In the genomic region with DNA sequence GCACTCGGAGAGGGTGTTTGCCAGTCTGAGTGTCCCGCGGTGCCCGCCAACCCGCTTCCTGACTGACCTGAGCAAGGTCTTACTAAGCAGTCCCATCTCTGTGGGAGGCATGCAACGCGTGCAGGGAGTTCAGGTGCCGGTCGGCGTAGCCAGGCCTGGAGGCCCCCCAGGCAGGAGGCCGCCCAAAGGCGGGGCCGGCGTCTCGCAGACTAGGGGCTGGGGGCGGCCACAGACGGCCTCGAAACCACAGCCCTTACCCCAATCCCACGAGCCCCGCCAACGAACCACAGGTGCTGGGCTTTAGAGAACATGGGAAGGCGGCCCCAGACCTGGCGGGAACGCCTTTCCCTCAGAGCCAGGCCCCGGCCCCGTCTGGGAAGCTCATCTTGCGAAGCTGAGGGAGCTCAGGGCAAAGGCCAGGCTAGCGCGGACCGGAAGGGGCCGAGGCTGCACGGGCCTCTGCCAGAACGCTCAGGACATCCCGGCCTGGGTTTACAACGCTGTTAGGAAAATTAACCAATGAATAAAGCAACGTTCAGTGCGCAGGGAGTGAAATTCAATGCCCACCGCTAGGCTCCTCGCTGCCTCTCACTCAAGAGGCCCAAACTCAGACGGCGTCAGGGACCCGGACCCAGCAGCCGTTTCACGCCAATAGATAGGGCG, we compare ENCODE assay signal across 8 cellular contexts. TPM values are rescaled to one million over a fixed set of nuclear protein-coding genes. Genes with fewer than 3 reads are reported as not detected.
A peak's percentile ranks its signal among the peaks of the same experiment; 100 is the strongest.
DNase-seq lines count a peak whose midpoint lies in the region; ATAC-seq, FAIRE-seq and TF ChIP-seq lines count a peak whose summit lies in the region.

No MANE protein-coding gene starts in this region.

- TF ChIP-seq CTCF in IMR-90 (conservative IDR thresholded peaks at IDR 0.05; ENCODE audit: low read depth, low read length): no peak
- TF ChIP-seq CTCF in endothelial cell of umbilical vein (IDR thresholded peaks at IDR 0.05; ENCODE audit: extremely low read depth in 1 of 2, insufficient read depth in 1 of 2, low read depth in 1 of 2, low read length in 2 of 2): peak in 1 of 2 donors; percentile 14
- TF ChIP-seq CTCF in tibial nerve (IDR thresholded peaks at IDR 0.05): peak in 2 of 5 experiments; percentile 47 to 55
- no peak for TF ChIP-seq CTCF in GM20000 (IDR thresholded peaks at IDR 0.05; ENCODE audit: extremely low read depth, missing control alignments)

- peak overlapping the region; percentile 93 to 99 (median 98) for H3K27ac Mint-ChIP-seq in CD8-positive, alpha-beta memory T cell
- peak overlapping the region; percentile 97 to 100 (median 99) for H3K27ac Mint-ChIP-seq in naive thymus-derived CD8-positive, alpha-beta T cell

- peak overlapping the region; percentile 96 for H3K14ac ChIP-seq in IMR-90 (replicated peaks; ENCODE audit: low read depth, low read length)

- H3K4me2 ChIP-seq in IMR-90 (ENCODE audit: low read depth, low read length): peak overlapping the region; percentile 63
- H3K4me2 ChIP-seq in endothelial cell of umbilical vein (ENCODE audit: insufficient read depth, low read length): peak overlapping the region; percentile 40

- peaks cover 0 to 47% (median 8%) of the 10 kb centered on the region in 3 donors for H3K36me3 Mint-ChIP-seq in CD8-positive, alpha-beta memory T cell
- H3K36me3 Mint-ChIP-seq in naive thymus-derived CD8-positive, alpha-beta T cell: peaks cover 0 to 42% (median 6%) of the 10 kb centered on the region in 3 donors

- peak overlapping the region; percentile 96 for H2AFZ ChIP-seq in IMR-90 (replicated peaks; ENCODE audit: low read length, poor library complexity)
- no peak overlapping the region for H2AFZ ChIP-seq in endothelial cell of umbilical vein (ENCODE audit: low read depth, low read length)

- no peak for FAIRE-seq in endothelial cell of umbilical vein (lab: Jason Lieb, UNC)

- H3K23ac ChIP-seq in IMR-90 (ENCODE audit: low read depth, low read length): peak overlapping the region; percentile 96

- no peaks in the 10 kb centered on the region for H3K36me3 ChIP-seq in CD8-positive, alpha-beta memory T cell (ENCODE audit: insufficient read depth, low read length)
- peaks cover 11% of the 10 kb centered on the region for H3K36me3 ChIP-seq in IMR-90 (ENCODE audit: control insufficient read depth, insufficient read depth, low read length)
- peaks cover 0 to 6% of the 10 kb centered on the region in 2 experiments for H3K36me3 ChIP-seq in endothelial cell of umbilical vein (ENCODE audit: control insufficient read depth in 2 of 2, extremely low read depth in 1 of 2, insufficient read depth in 2 of 2, low read length in 2 of 2)
- H3K36me3 ChIP-seq in tibial nerve: peaks cover 0 to 23% (median 5%) of the 10 kb centered on the region in 3 donors

- POLR2A ChIA-PET in CD8-positive, alpha-beta memory T cell (lab: Charles Lee): interaction anchor here (0.8 to 3.2 kb wide), 13 partner anchors 9 to 867 kb away, joined by 3 to 16 read pairs (median 5); partner anchors contain the start of genes CASTOR1, CCDC157, RNF215 and SF3A1
- POLR2A ChIA-PET in IMR-90 (lab: Charles Lee; ENCODE audit: unreplicated experiment): interaction anchor here (0.7 to 1.0 kb wide), 2 partner anchors 27 to 197 kb away, joined by 3 read pairs; partner anchors contain the start of gene SEC14L2
- POLR2A ChIA-PET in endothelial cell of umbilical vein (lab: Charles Lee): interaction anchor here (1.1 to 1.6 kb wide), 4 partner anchors 22 to 135 kb away, joined by 4 to 5 read pairs (median 4); partner anchors contain the start of gene SEC14L2
- POLR2A ChIA-PET in naive thymus-derived CD8-positive, alpha-beta T cell (lab: Charles Lee): interaction anchor here (0.6 to 7.4 kb wide), 24 partner anchors 10 to 870 kb away, joined by 3 to 118 read pairs (median 6); partner anchors contain the start of genes CASTOR1, CCDC157, MTMR3 and SEC14L2

- H3K9me1 ChIP-seq in IMR-90 (ENCODE audit: insufficient read depth, low read length) (peaks cover 17% of the 10 kb centered on the region), endothelial cell of umbilical vein (replicated peaks; ENCODE audit: control insufficient read depth, extremely low read depth, insufficient read depth, low read length) (no peaks in the 10 kb centered on the region)

- no peaks in the 10 kb centered on the region for H3K27me3 Mint-ChIP-seq in CD8-positive, alpha-beta memory T cell
- H3K27me3 Mint-ChIP-seq in naive thymus-derived CD8-positive, alpha-beta T cell: no peaks in the 10 kb centered on the region

- no peaks in the 10 kb centered on the region for H3K9me3 ChIP-seq in CD8-positive, alpha-beta memory T cell (ENCODE audit: low read length)
- H3K9me3 ChIP-seq in IMR-90 (ENCODE audit: control insufficient read depth, insufficient read depth, low read length) (no peaks in the 10 kb centered on the region), endothelial cell of umbilical vein (replicated peaks; ENCODE audit: control insufficient read depth, insufficient read depth, low read length) (no peaks in the 10 kb centered on the region), tibial nerve (no peaks in the 10 kb centered on the region)

- dilution Hi-C loops in IMR-90 (cut with HindIII; ENCODE audit: low sequenced_read_pairs, unreplicated experiment): no loop called here
- dilution Hi-C loops in endothelial cell of umbilical vein (cut with MboI; ENCODE audit: extremely low pct_ligation_motif_present, low sequenced_read_pairs): no loop called here

- peak overlapping the region; percentile 96 for H3K4ac ChIP-seq in IMR-90 (ENCODE audit: low read depth, low read length)

- ATAC-seq in GM21447 (IDR thresholded peaks at IDR 0.05; ENCODE audit: unreplicated experiment) (peak; percentile 31), IMR-90 (ENCODE audit: low read depth) (peak; percentile 41)
- ATAC-seq in naive thymus-derived CD8-positive, alpha-beta T cell: peak; percentile 0 to 8

- peak overlapping the region; percentile 73 for H3K4me3 ChIP-seq in CD8-positive, alpha-beta memory T cell (ENCODE audit: low read length)
- H3K4me3 ChIP-seq in IMR-90 (ENCODE audit: insufficient read depth, low read depth, low read length) (peak overlapping the region; percentile 48), endothelial cell of umbilical vein (replicated peaks in 1 of 3; ENCODE audit: insufficient read depth in 1 of 3, low read depth in 1 of 3, low read length in 3 of 3) (peak overlapping the region in 2 of 3 experiments; percentile 29 to 41), tibial nerve (peak overlapping the region; percentile 59 to 89 (median 82))

- H4K8ac ChIP-seq in IMR-90 (ENCODE audit: low read depth in 2 of 2, low read length in 2 of 2): peak overlapping the region; percentile 90 to 98

- H2BK5ac ChIP-seq in IMR-90 (ENCODE audit: low read depth, low read length, poor library complexity, severe bottlenecking): peak overlapping the region; percentile 95

- peaks cover 2% of the 10 kb centered on the region for H3K79me2 ChIP-seq in endothelial cell of umbilical vein (ENCODE audit: control insufficient read depth, insufficient read depth, low read length)

- H3K4me1 ChIP-seq in CD8-positive, alpha-beta memory T cell (ENCODE audit: insufficient read depth, low read length): peaks cover 44% of the 10 kb centered on the region
- H3K4me1 ChIP-seq in IMR-90 (ENCODE audit: control insufficient read depth, insufficient read depth, low read length) (peaks cover 24% of the 10 kb centered on the region), endothelial cell of umbilical vein (ENCODE audit: control insufficient read depth, extremely low read depth, insufficient read depth, low read length) (peaks cover 59% of the 10 kb centered on the region), tibial nerve (peaks cover 6 to 57% (median 39%) of the 10 kb centered on the region in 4 donors)

- peak overlapping the region; percentile 77 for H4K5ac ChIP-seq in IMR-90 (ENCODE audit: low read depth, low read length)

- peak overlapping the region; percentile 65; the same call in 1 of the 2 replicates for H2BK20ac ChIP-seq in IMR-90 (ENCODE audit: low read depth, low read length)

- H3K9me3 Mint-ChIP-seq in CD8-positive, alpha-beta memory T cell: no peaks in the 10 kb centered on the region
- H3K9me3 Mint-ChIP-seq in naive thymus-derived CD8-positive, alpha-beta T cell: no peaks in the 10 kb centered on the region

- H2BK120ac ChIP-seq in IMR-90 (ENCODE audit: low read depth, low read length): peak overlapping the region; percentile 89

- H2AK9ac ChIP-seq in IMR-90 (replicated peaks; ENCODE audit: low read depth, low read length, poor library complexity): peak overlapping the region; percentile 100

- H3K18ac ChIP-seq in IMR-90 (ENCODE audit: low read depth, low read length): peak overlapping the region; percentile 67

- H4K20me1 ChIP-seq in IMR-90 (ENCODE audit: insufficient read depth, low read length) (no peaks in the 10 kb centered on the region), endothelial cell of umbilical vein (replicated peaks; ENCODE audit: control insufficient read depth, extremely low read depth, insufficient read depth, low read length) (no peaks in the 10 kb centered on the region)

- TF ChIP-seq RAD21 in IMR-90 (IDR thresholded peaks at IDR 0.05; ENCODE audit: low read length): no peak

- CTCF ChIA-PET in CD8-positive, alpha-beta memory T cell (lab: Charles Lee): interaction anchor here (0.9 to 5.9 kb wide), 12 partner anchors 10 to 318 kb away, joined by 3 to 37 read pairs (median 6); partner anchors contain the start of gene CASTOR1
- CTCF ChIA-PET in IMR-90 (lab: Yijun Ruan, JAX): interaction anchor here (0.6 to 1.5 kb wide), 5 partner anchors 9 to 923 kb away, joined by 3 to 5 read pairs (median 3); no protein-coding TSS in a partner anchor
- CTCF ChIA-PET in endothelial cell of umbilical vein (lab: Charles Lee): interaction anchor here (0.9 to 4.9 kb wide), 12 partner anchors 10 to 332 kb away, joined by 3 to 58 read pairs (median 10); partner anchors contain the start of genes RNF215 and SEC14L2

- no TSS peak for BruUV-seq in IMR-90 (replicated peaks; lab: Mats Ljungman, UMichigan)
- TSS peak; percentile 6 for BruUV-seq in endothelial cell of umbilical vein (replicated peaks; lab: Mats Ljungman, UMichigan)

- in situ Hi-C loops in IMR-90 (cut with MboI; ENCODE audit: low sequenced_read_pairs): no loop called here

- peak overlapping the region; percentile 84 for H3K27ac ChIP-seq in CD8-positive, alpha-beta memory T cell (ENCODE audit: low read depth, low read length)
- H3K27ac ChIP-seq in IMR-90 (ENCODE audit: insufficient read depth, low read length): peak overlapping the region; percentile 92
- peak overlapping the region; percentile 98 for H3K27ac ChIP-seq in endothelial cell of umbilical vein (ENCODE audit: insufficient read depth, low read depth, low read length)
- H3K27ac ChIP-seq in tibial nerve: peak overlapping the region; percentile 89 to 99 (median 98)

- H3K9ac ChIP-seq in IMR-90 (ENCODE audit: low read depth, low read length) (peak overlapping the region; percentile 86), endothelial cell of umbilical vein (replicated peaks; ENCODE audit: extremely low read depth, insufficient read depth, low read length) (peak overlapping the region; percentile 82)

- H3K79me1 ChIP-seq in IMR-90 (ENCODE audit: low read depth in 1 of 2, low read length in 2 of 2): peaks cover 17 to 48% of the 10 kb centered on the region in 2 experiments; a peak in 3 of 4 replicates

- H3K4me3 Mint-ChIP-seq in CD8-positive, alpha-beta memory T cell: peak overlapping the region; percentile 91 to 98 (median 97)
- peak overlapping the region; percentile 92 to 99 (median 98) for H3K4me3 Mint-ChIP-seq in naive thymus-derived CD8-positive, alpha-beta T cell

- peak overlapping the region; percentile 99 for H3K56ac ChIP-seq in IMR-90 (ENCODE audit: extremely low read depth, insufficient read depth, low read length)

- peak in 1 of 2 donors; percentile 98 for TF ChIP-seq EP300 in tibial nerve (IDR thresholded peaks at IDR 0.05)

- no peaks in the 10 kb centered on the region for H3K27me3 ChIP-seq in CD8-positive, alpha-beta memory T cell (ENCODE audit: insufficient read depth, low read length, poor library complexity, severe bottlenecking)
- H3K27me3 ChIP-seq in IMR-90 (ENCODE audit: control insufficient read depth, insufficient read depth, low read length) (no peaks in the 10 kb centered on the region), endothelial cell of umbilical vein (ENCODE audit: control insufficient read depth in 2 of 2, insufficient read depth in 2 of 2, low read length in 2 of 2) (no peaks in the 10 kb centered on the region), tibial nerve (no peaks in the 10 kb centered on the region)

- WGBS in IMR-90 (ENCODE audit: extremely low coverage in 2 of 2, insufficient read length in 1 of 2), 2 experiments: 2% methylated on average over 23 of the region's 45 CpGs; no CpG with 5 or more reads in 1 of the 2 experiments
- 0% methylated on average over 12 to 31 of the region's 45 CpGs for WGBS in tibial nerve, 2 donors

- H4K91ac ChIP-seq in IMR-90 (ENCODE audit: insufficient read depth, low read depth, low read length): peak overlapping the region; percentile 96

- peak overlapping the region; percentile 43; the same call in 2 of the 3 replicates for H2BK15ac ChIP-seq in IMR-90 (ENCODE audit: low read depth, low read length)

- peak; percentile 78 for TF ChIP-seq POLR2A in IMR-90 (IDR thresholded peaks at IDR 0.05; ENCODE audit: low read depth, low read length)
- TF ChIP-seq POLR2A in endothelial cell of umbilical vein (IDR thresholded peaks at IDR 0.05; ENCODE audit: low read depth, low read length): peak; percentile 90
- peak; percentile 79 to 90 for TF ChIP-seq POLR2A in tibial nerve (IDR thresholded peaks at IDR 0.05)

- peak in 2 of 5 donors; percentile 21 to 46 for DNase-seq in CD8-positive, alpha-beta memory T cell
- DNase-seq in IMR-90 (no peak), endothelial cell of umbilical vein (ENCODE audit: low read depth, low spot score) (no peak), tibial nerve (ENCODE audit: low spot score in 2 of 2) (no peak), GM20000 (ENCODE audit: low spot score) (no peak)
- peak; percentile 36 to 44 for DNase-seq in activated CD4-positive, alpha-beta T cell treated with anti-CD3 and anti-CD28 coated beads, Interleukin-2, amount 50 U/mL, for 24 hours (ENCODE audit: low read depth in 1 of 2, low spot score in 1 of 2)
- DNase-seq in naive thymus-derived CD8-positive, alpha-beta T cell: peak in 4 of 10 donors; percentile 35 to 76 (median 40)

- peak overlapping the region; percentile 94 for H2AK5ac ChIP-seq in IMR-90 (ENCODE audit: low read depth, low read length)

- intact Hi-C loops in IMR-90 (cut with micrococcal nuclease) (loop anchor here (2.0 kb wide), 1 partner anchor 37 kb away; the partner anchor contains the start of gene RNF215), endothelial cell of umbilical vein (cut with micrococcal nuclease) (loop anchor here (10.0 kb wide), 2 partner anchors 181 to 1039 kb away; partner anchors contain the start of genes AP1B1 and TCN2)

- H3K4me1 Mint-ChIP-seq in CD8-positive, alpha-beta memory T cell: peaks cover 51 to 66% (median 62%) of the 10 kb centered on the region in 3 donors
- H3K4me1 Mint-ChIP-seq in naive thymus-derived CD8-positive, alpha-beta T cell: peaks cover 28 to 56% (median 55%) of the 10 kb centered on the region in 4 donors

RNA-seq across cellular contexts. Expression of gene MTFP1, which starts 2.1 kb away (rescaled TPM):
- total RNA-seq in CD8-positive, alpha-beta memory T cell: 100 to 1,000 TPM; 104 to 110 TPM
- polyA plus RNA-seq in CD8-positive, alpha-beta memory T cell: 43.1 TPM
- 5.6 and 7.3 TPM in 2 replicates for total RNA-seq in IMR-90 (2012; rRNA removed)
- polyA plus RNA-seq in IMR-90 (2012; rRNA removed): 7.7 and 8.1 TPM in 2 replicates
- 26.6 and 29.1 TPM in 2 replicates for polyA plus RNA-seq in IMR-90 (2012; cell fraction: cytosol; rRNA removed)
- polyA plus RNA-seq in IMR-90 (2012; cell fraction: nucleus; rRNA removed; ENCODE audit: low replicate concordance): 10.3 and 20.5 TPM in 2 replicates
- 30.3 and 33.9 TPM in 2 replicates for total RNA-seq in endothelial cell of umbilical vein
- polyA plus RNA-seq in endothelial cell of umbilical vein: 41.9 and 55.4 TPM in 2 replicates
- 30.6 and 32.7 TPM in 2 replicates for polyA plus RNA-seq in endothelial cell of umbilical vein (2011; cell fraction: cytosol; rRNA removed)
- 20.6 and 21.5 TPM in 2 replicates for polyA plus RNA-seq in endothelial cell of umbilical vein (2011; cell fraction: nucleus; rRNA removed)
- 19.4 and 24.2 TPM in 2 replicates for polyA plus RNA-seq in endothelial cell of umbilical vein (2012)
- polyA minus RNA-seq in endothelial cell of umbilical vein: 10.8 and 20.8 TPM in 2 replicates
- polyA minus RNA-seq in endothelial cell of umbilical vein (2011; cell fraction: cytosol; rRNA and poly(A)+ RNA removed): 35.0 TPM
- 18.0 and 18.9 TPM in 2 replicates for polyA minus RNA-seq in endothelial cell of umbilical vein (2011; cell fraction: nucleus; rRNA and poly(A)+ RNA removed)
- total RNA-seq in naive thymus-derived CD8-positive, alpha-beta T cell: 10 to 100 TPM; 15.8 to 18.0 TPM
- 10 to 100 TPM; 42.3 to 53.5 (median 50.0) TPM for polyA plus RNA-seq in naive thymus-derived CD8-positive, alpha-beta T cell
- 10 to 100 TPM in 2 of 4 donors, 1 to 10 TPM in 2; 2.2 to 12.7 (median 7.3) TPM for total RNA-seq in tibial nerve

RNA-seq across cellular contexts. Expression of gene SEC14L2, which starts 26.6 kb away (rescaled TPM):
- total RNA-seq in CD8-positive, alpha-beta memory T cell: 1 to 10 TPM; 4.4 to 4.9 TPM
- 4.6 TPM for polyA plus RNA-seq in CD8-positive, alpha-beta memory T cell
- total RNA-seq in IMR-90 (2012; rRNA removed) (37.8 and 54.8 TPM in 2 replicates), endothelial cell of umbilical vein (22.7 and 28.8 TPM in 2 replicates), tibial nerve (10 to 100 TPM; 10.0 to 29.1 (median 12.4) TPM)
- polyA plus RNA-seq in IMR-90 (2012; rRNA removed) (24.0 and 38.7 TPM in 2 replicates), endothelial cell of umbilical vein (22.5 and 24.0 TPM in 2 replicates)
- 10.1 and 20.7 TPM in 2 replicates for polyA plus RNA-seq in IMR-90 (2012; cell fraction: cytosol; rRNA removed)
- 57.9 and 59.4 TPM in 2 replicates for polyA plus RNA-seq in IMR-90 (2012; cell fraction: nucleus; rRNA removed; ENCODE audit: low replicate concordance)
- polyA plus RNA-seq in endothelial cell of umbilical vein (2011; cell fraction: cytosol; rRNA removed): 32.7 and 34.4 TPM in 2 replicates
- 45.3 and 46.8 TPM in 2 replicates for polyA plus RNA-seq in endothelial cell of umbilical vein (2011; cell fraction: nucleus; rRNA removed)
- 22.1 and 26.8 TPM in 2 replicates for polyA plus RNA-seq in endothelial cell of umbilical vein (2012)
- 38.3 and 59.6 TPM in 2 replicates for polyA minus RNA-seq in endothelial cell of umbilical vein
- 2.0 TPM for polyA minus RNA-seq in endothelial cell of umbilical vein (2011; cell fraction: cytosol; rRNA and poly(A)+ RNA removed)
- 25.6 and 26.1 TPM in 2 replicates for polyA minus RNA-seq in endothelial cell of umbilical vein (2011; cell fraction: nucleus; rRNA and poly(A)+ RNA removed)
- 10 to 100 TPM; 17.8 to 19.9 TPM for total RNA-seq in naive thymus-derived CD8-positive, alpha-beta T cell
- 10 to 100 TPM; 16.8 to 25.9 (median 22.5) TPM for polyA plus RNA-seq in naive thymus-derived CD8-positive, alpha-beta T cell

RNA-seq across cellular contexts. Expression of gene RNF215, which starts 36.2 kb away (rescaled TPM):
- total RNA-seq in CD8-positive, alpha-beta memory T cell: 1 to 10 TPM; 6.3 to 7.9 TPM
- polyA plus RNA-seq in CD8-positive, alpha-beta memory T cell: 0.22 TPM
- total RNA-seq in IMR-90 (2012; rRNA removed): 13.6 and 15.8 TPM in 2 replicates
- polyA plus RNA-seq in IMR-90 (2012; rRNA removed): 21.4 and 21.9 TPM in 2 replicates
- polyA plus RNA-seq in IMR-90 (2012; cell fraction: cytosol; rRNA removed): 12.5 and 16.5 TPM in 2 replicates
- polyA plus RNA-seq in IMR-90 (2012; cell fraction: nucleus; rRNA removed; ENCODE audit: low replicate concordance): 74.1 and 148 TPM in 2 replicates
- total RNA-seq in endothelial cell of umbilical vein: 24.4 and 26.9 TPM in 2 replicates
- 16.7 and 21.7 TPM in 2 replicates for polyA plus RNA-seq in endothelial cell of umbilical vein
- 7.9 and 11.9 TPM in 2 replicates for polyA plus RNA-seq in endothelial cell of umbilical vein (2011; cell fraction: cytosol; rRNA removed)
- polyA plus RNA-seq in endothelial cell of umbilical vein (2011; cell fraction: nucleus; rRNA removed): 54.6 and 61.2 TPM in 2 replicates
- 14.1 and 23.1 TPM in 2 replicates for polyA plus RNA-seq in endothelial cell of umbilical vein (2012)
- polyA minus RNA-seq in endothelial cell of umbilical vein: 16.5 and 20.9 TPM in 2 replicates
- 3.4 TPM for polyA minus RNA-seq in endothelial cell of umbilical vein (2011; cell fraction: cytosol; rRNA and poly(A)+ RNA removed)
- 14.1 and 18.8 TPM in 2 replicates for polyA minus RNA-seq in endothelial cell of umbilical vein (2011; cell fraction: nucleus; rRNA and poly(A)+ RNA removed)
- total RNA-seq in naive thymus-derived CD8-positive, alpha-beta T cell: 1 to 10 TPM; 5.6 to 6.2 TPM
- polyA plus RNA-seq in naive thymus-derived CD8-positive, alpha-beta T cell: under 1 TPM; 0.14 to 0.44 (median 0.39) TPM
- total RNA-seq in tibial nerve: 10 to 100 TPM; 19.9 to 42.4 (median 25.2) TPM

RNA-seq across cellular contexts. Expression of gene SEC14L3, which starts 48.4 kb away (rescaled TPM):
- not detected for total RNA-seq in CD8-positive, alpha-beta memory T cell
- not detected for polyA plus RNA-seq in CD8-positive, alpha-beta memory T cell
- total RNA-seq in IMR-90 (2012; rRNA removed) (not detected in 2 replicates), endothelial cell of umbilical vein (not detected in 2 replicates), tibial nerve (not detected)
- polyA plus RNA-seq in IMR-90 (2012; rRNA removed) (not detected in 2 replicates), endothelial cell of umbilical vein (not detected in 2 replicates)
- not detected in 2 replicates for polyA plus RNA-seq in IMR-90 (2012; cell fraction: cytosol; rRNA removed)
- polyA plus RNA-seq in IMR-90 (2012; cell fraction: nucleus; rRNA removed; ENCODE audit: low replicate concordance): not detected in 2 replicates
- polyA plus RNA-seq in endothelial cell of umbilical vein (2011; cell fraction: cytosol; rRNA removed): not detected in 2 replicates
- not detected in 2 replicates for polyA plus RNA-seq in endothelial cell of umbilical vein (2011; cell fraction: nucleus; rRNA removed)
- not detected in 2 replicates for polyA plus RNA-seq in endothelial cell of umbilical vein (2012)
- polyA minus RNA-seq in endothelial cell of umbilical vein: not detected in 2 replicates
- polyA minus RNA-seq in endothelial cell of umbilical vein (2011; cell fraction: cytosol; rRNA and poly(A)+ RNA removed): not detected
- not detected in 2 replicates for polyA minus RNA-seq in endothelial cell of umbilical vein (2011; cell fraction: nucleus; rRNA and poly(A)+ RNA removed)
- total RNA-seq in naive thymus-derived CD8-positive, alpha-beta T cell: not detected
- polyA plus RNA-seq in naive thymus-derived CD8-positive, alpha-beta T cell: not detected

Comparison
In these comparisons a context has a peak if more than half of its experiments do, and no peak if none do; other contexts are left out.
1. DNase-seq: peak in activated CD4-positive, alpha-beta T cell treated with anti-CD3 and anti-CD28 coated beads, Interleukin-2, amount 50 U/mL, for 24 hours (2 of 2); none in IMR-90 (single experiment), endothelial cell of umbilical vein (single experiment), tibial nerve (0 of 2) and GM20000 (single experiment).
2. Peak in every context shown above with its lines, with median percentiles within 50 percentile points of each other: H3K27ac ChIP-seq, H3K4me3 ChIP-seq, ATAC-seq and POLR2A ChIP-seq.